2 cellular contexts compared by ENCODE assay signal in the genomic region with DNA sequence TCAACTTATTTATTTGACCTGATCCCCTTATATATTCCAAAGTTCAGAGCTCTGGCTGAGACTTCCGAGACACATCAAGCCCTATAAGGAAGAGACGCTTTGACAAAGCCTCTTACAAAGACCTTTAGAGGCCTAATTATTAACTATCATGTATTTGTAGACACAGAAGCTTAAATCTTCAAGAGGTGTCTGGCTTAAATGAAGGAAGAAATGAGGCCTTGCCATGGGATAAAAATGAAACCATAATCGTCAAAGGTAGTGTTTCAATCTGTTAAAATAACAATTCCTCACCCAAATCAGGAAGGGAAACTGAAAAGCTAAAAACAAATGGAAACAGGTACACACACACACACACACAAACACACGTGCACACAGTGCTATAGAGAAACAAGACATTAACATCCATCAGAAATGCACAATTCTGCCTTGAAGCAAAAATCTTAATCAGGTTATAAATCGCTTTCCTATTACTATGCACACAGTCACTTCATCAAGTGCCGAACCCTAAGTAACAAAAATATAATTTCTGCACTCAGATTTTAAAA.
TF ChIP-seq lines count a peak whose summit lies in the region.

No MANE protein-coding gene starts in this region.

TF ChIP-seq in IMR-90, 13 proteins besides CTCF, POLR2A, EP300 and RAD21:
- TF ChIP-seq FOS (IDR thresholded peaks at IDR 0.05; ENCODE audit: low read depth, low read length) (no peak), BHLHE40 (IDR thresholded peaks at IDR 0.05; ENCODE audit: low read depth, low read length) (no peak), CHD1 (IDR thresholded peaks at IDR 0.05; ENCODE audit: low read depth, low read length) (no peak), CEBPB (IDR thresholded peaks at IDR 0.05; ENCODE audit: low read depth, low read length) (no peak), RCOR1 (IDR thresholded peaks at IDR 0.05; ENCODE audit: insufficient replicate concordance, low read length) (no peak), MAFK (IDR thresholded peaks at IDR 0.05; ENCODE audit: low read depth, low read length) (no peak), MAZ (IDR thresholded peaks at IDR 0.05; ENCODE audit: borderline replicate concordance, low read depth, low read length) (no peak), RFX5 (IDR thresholded peaks at IDR 0.05; ENCODE audit: low read depth, low read length) (no peak), NFE2L2 (IDR thresholded peaks at IDR 0.05; ENCODE audit: low read depth, low read length) (no peak), SMC3 (IDR thresholded peaks at IDR 0.05; ENCODE audit: low read depth, low read length) (no peak), MXI1 (IDR thresholded peaks at IDR 0.05; ENCODE audit: borderline replicate concordance, low read depth, low read length) (no peak)
- TF ChIP-seq, protein P1, sequence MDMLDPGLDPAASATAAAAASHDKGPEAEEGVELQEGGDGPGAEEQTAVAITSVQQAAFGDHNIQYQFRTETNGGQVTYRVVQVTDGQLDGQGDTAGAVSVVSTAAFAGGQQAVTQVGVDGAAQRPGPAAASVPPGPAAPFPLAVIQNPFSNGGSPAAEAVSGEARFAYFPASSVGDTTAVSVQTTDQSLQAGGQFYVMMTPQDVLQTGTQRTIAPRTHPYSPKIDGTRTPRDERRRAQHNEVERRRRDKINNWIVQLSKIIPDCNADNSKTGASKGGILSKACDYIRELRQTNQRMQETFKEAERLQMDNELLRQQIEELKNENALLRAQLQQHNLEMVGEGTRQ (IDR thresholded peaks at IDR 0.05; ENCODE audit: low read depth, low read length) = no peak
- TF ChIP-seq, protein P2, sequence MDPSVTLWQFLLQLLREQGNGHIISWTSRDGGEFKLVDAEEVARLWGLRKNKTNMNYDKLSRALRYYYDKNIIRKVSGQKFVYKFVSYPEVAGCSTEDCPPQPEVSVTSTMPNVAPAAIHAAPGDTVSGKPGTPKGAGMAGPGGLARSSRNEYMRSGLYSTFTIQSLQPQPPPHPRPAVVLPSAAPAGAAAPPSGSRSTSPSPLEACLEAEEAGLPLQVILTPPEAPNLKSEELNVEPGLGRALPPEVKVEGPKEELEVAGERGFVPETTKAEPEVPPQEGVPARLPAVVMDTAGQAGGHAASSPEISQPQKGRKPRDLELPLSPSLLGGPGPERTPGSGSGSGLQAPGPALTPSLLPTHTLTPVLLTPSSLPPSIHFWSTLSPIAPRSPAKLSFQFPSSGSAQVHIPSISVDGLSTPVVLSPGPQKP (IDR thresholded peaks at IDR 0.05; ENCODE audit: borderline replicate concordance, low read depth, low read length) = no peak

TF ChIP-seq in HepG2, 621 proteins besides CTCF, POLR2A, EP300 and RAD21:
- TF ChIP-seq, protein P3, sequence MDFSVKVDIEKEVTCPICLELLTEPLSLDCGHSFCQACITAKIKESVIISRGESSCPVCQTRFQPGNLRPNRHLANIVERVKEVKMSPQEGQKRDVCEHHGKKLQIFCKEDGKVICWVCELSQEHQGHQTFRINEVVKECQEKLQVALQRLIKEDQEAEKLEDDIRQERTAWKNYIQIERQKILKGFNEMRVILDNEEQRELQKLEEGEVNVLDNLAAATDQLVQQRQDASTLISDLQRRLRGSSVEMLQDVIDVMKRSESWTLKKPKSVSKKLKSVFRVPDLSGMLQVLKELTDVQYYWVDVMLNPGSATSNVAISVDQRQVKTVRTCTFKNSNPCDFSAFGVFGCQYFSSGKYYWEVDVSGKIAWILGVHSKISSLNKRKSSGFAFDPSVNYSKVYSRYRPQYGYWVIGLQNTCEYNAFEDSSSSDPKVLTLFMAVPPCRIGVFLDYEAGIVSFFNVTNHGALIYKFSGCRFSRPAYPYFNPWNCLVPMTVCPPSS (IDR thresholded peaks at IDR 0.05) = no peak
- no peak for TF ChIP-seq KLF16 (CRISPR knock-in tag; IDR thresholded peaks at IDR 0.05)
- no peak for TF ChIP-seq CC2D1A (CRISPR knock-in tag; IDR thresholded peaks at IDR 0.05)
- no peak for TF ChIP-seq HNRNPL (IDR thresholded peaks at IDR 0.05; ENCODE audit: low read depth, low read length)
- TF ChIP-seq, protein P4, sequence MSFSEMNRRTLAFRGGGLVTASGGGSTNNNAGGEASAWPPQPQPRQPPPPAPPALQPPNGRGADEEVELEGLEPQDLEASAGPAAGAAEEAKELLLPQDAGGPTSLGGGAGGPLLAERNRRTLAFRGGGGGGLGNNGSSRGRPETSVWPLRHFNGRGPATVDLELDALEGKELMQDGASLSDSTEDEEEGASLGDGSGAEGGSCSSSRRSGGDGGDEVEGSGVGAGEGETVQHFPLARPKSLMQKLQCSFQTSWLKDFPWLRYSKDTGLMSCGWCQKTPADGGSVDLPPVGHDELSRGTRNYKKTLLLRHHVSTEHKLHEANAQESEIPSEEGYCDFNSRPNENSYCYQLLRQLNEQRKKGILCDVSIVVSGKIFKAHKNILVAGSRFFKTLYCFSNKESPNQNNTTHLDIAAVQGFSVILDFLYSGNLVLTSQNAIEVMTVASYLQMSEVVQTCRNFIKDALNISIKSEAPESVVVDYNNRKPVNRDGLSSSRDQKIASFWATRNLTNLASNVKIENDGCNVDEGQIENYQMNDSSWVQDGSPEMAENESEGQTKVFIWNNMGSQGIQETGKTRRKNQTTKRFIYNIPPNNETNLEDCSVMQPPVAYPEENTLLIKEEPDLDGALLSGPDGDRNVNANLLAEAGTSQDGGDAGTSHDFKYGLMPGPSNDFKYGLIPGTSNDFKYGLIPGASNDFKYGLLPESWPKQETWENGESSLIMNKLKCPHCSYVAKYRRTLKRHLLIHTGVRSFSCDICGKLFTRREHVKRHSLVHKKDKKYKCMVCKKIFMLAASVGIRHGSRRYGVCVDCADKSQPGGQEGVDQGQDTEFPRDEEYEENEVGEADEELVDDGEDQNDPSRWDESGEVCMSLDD (CRISPR knock-in tag; IDR thresholded peaks at IDR 0.05; ENCODE audit: borderline replicate concordance) = no peak
- no peak for TF ChIP-seq ZC3H4 (CRISPR knock-in tag; IDR thresholded peaks at IDR 0.05; ENCODE audit: borderline replicate concordance)
